Comparison of ENCODE assay signal across 32 cellular contexts in the genomic region with DNA sequence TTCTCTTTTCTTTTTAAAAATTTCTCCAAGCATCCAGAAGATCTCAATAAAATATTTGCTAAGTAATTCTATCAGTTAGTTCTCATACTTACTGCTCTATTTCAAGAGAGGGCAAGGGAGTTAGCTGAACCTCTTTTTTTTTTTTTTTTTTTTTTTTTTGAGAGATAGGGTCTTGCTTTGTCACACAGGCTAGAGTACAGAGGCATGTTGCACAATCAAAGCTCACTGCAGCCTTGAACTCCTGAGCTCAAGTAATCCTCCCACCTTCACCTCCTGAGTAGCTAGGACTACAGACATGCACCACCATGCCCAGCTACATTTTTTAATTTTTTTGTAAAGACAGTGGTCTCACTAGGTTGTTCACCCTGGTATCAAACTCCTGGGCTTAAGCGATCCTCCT. TPM values are rescaled to one million over a fixed set of nuclear protein-coding genes. Genes with fewer than 3 reads are reported as not detected.
"Had no signal": no experiment of that assay in that cellular context is flagged by ENCODE, and none has a peak within 500 bp of the region (broad histone marks: within the 10 kb centered on the region; RNA-seq: fewer than 3 reads in every experiment).

No MANE protein-coding gene starts in this region.

- H3K4me3 Mint-ChIP-seq: effector memory CD8-positive, alpha-beta T cell; immature natural killer cell; naive thymus-derived CD8-positive, alpha-beta T cell; nephron progenitor cell; stimulated activated memory B cell treated with anti-CD40 and anti-IgM and Interleukin-4, amounts not matched to agents 10 μg/mL and 1 μg/mL and 100 μg/mL, for 72 hours; type B pancreatic cell had no signal

- H3K4me1 ChIP-seq: left ventricle myocardium inferior, psoas muscle, testis, tibial artery had no signal

- DNase-seq: cortex of kidney; effector memory CD8-positive, alpha-beta T cell; erythroblast; esophagus squamous epithelium; foreskin melanocyte; hypothalamus; immature natural killer cell; islet precursor cell; kidney glomerular epithelial cell; left colon; left ventricle myocardium inferior; lower lobe of right lung; naive thymus-derived CD8-positive, alpha-beta T cell; nephron progenitor cell; nucleus accumbens; posterior cingulate gyrus; psoas muscle; right cardiac atrium; spleen; stimulated activated CD4-positive, alpha-beta T cell treated with anti-CD3 and anti-CD28 coated beads, Interleukin-4, amount 100 ng/mL, for 4 hours; stimulated activated naive CD8-positive, alpha-beta T cell treated with anti-CD3 and anti-CD28 coated beads, Interleukin-15, Interleukin-2, amounts not matched to agents 100 U/mL and 50 U/mL, for 24 hours; substantia nigra; testis; tibial artery had no signal

- H3K36me3 Mint-ChIP-seq: immature natural killer cell; naive thymus-derived CD8-positive, alpha-beta T cell; stimulated activated memory B cell treated with anti-CD40 and anti-IgM and Interleukin-4, amounts not matched to agents 10 μg/mL and 1 μg/mL and 100 μg/mL, for 72 hours; type B pancreatic cell had no signal

- H3K9me3 Mint-ChIP-seq: effector memory CD8-positive, alpha-beta T cell; immature natural killer cell; naive thymus-derived CD8-positive, alpha-beta T cell; nephron progenitor cell; stimulated activated memory B cell treated with anti-CD40 and anti-IgM and Interleukin-4, amounts not matched to agents 10 μg/mL and 1 μg/mL and 100 μg/mL, for 72 hours had no signal

- H3K4me3 ChIP-seq: esophagus squamous epithelium, left ventricle myocardium inferior, lower lobe of right lung, ovary, psoas muscle, skin epidermis, spleen, testis, tibial artery had no signal

- H3K27ac ChIP-seq: esophagus squamous epithelium, left ventricle myocardium inferior, lower lobe of right lung, ovary, psoas muscle, skin epidermis, spleen, testis, tibial artery had no signal

- H3K36me3 ChIP-seq: esophagus squamous epithelium, left ventricle myocardium inferior, lower lobe of right lung, ovary, spleen, tibial artery had no signal

- ATAC-seq: effector memory CD8-positive, alpha-beta T cell; left colon; lower lobe of right lung; naive thymus-derived CD8-positive, alpha-beta T cell; psoas muscle; right cardiac atrium; stimulated activated memory B cell treated with anti-CD40 and anti-IgM and Interleukin-4, amounts not matched to agents 10 μg/mL and 1 μg/mL and 100 μg/mL, for 72 hours; stimulated activated naive CD8-positive, alpha-beta T cell treated with anti-CD3 and anti-CD28 coated beads, Interleukin-15, Interleukin-2, amounts not matched to agents 100 U/mL and 50 U/mL, for 24 hours had no signal

- H3K27me3 Mint-ChIP-seq: effector memory CD8-positive, alpha-beta T cell; naive thymus-derived CD8-positive, alpha-beta T cell; stimulated activated memory B cell treated with anti-CD40 and anti-IgM and Interleukin-4, amounts not matched to agents 10 μg/mL and 1 μg/mL and 100 μg/mL, for 72 hours; type B pancreatic cell had no signal

- H3K27me3 ChIP-seq: esophagus squamous epithelium, ovary, spleen, testis, tibial artery had no signal

- H3K27ac Mint-ChIP-seq: effector memory CD8-positive, alpha-beta T cell; immature natural killer cell; nephron progenitor cell; stimulated activated memory B cell treated with anti-CD40 and anti-IgM and Interleukin-4, amounts not matched to agents 10 μg/mL and 1 μg/mL and 100 μg/mL, for 72 hours; type B pancreatic cell had no signal

- FAIRE-seq: endometrium had no signal

- H3K9me3 ChIP-seq: esophagus squamous epithelium, left ventricle myocardium inferior, lower lobe of right lung, ovary, psoas muscle, spleen, testis, tibial artery had no signal

RNA-seq across cellular contexts. Expression of gene HDC, which starts 21.4 kb away (rescaled TPM):
- total RNA-seq: dermis microvascular lymphatic vessel endothelial cell; myocyte; naive thymus-derived CD8-positive, alpha-beta T cell; renal cortical epithelial cell had no signal
- polyA plus RNA-seq: naive thymus-derived CD8-positive, alpha-beta T cell; right cardiac atrium had no signal
